ENCODE assay signal across 22 cellular contexts in the genomic region with DNA sequence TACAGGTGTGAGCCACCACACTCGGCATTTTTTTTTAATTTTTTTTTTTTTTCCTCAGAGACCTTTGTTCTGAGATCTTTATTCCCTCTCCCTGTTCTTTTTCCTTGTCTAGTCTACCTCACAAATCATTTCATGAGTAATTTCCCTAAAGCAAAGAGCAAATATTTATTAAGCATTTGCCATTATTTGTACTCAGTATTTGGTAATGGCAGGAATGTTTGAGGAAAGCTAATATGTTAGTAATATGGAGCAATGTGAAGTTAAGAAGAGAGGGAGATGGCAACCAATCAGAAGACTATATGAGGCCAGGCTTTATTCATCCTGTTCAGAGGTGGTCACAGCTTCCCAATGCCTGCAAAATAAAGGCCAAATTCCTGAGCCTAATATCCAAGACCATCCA. TPM values are rescaled to one million over a fixed set of nuclear protein-coding genes. Genes with fewer than 3 reads are reported as not detected.
DNase-seq lines count a peak whose midpoint lies in the region; ATAC-seq, FAIRE-seq and TF ChIP-seq lines count a peak whose summit lies in the region.
"Had no signal": no experiment of that assay in that cellular context is flagged by ENCODE, and none has a peak within 500 bp of the region (broad histone marks: within the 10 kb centered on the region; RNA-seq: fewer than 3 reads in every experiment).

No MANE protein-coding gene starts in this region.

- intact Hi-C loops in PC-3 (cut with micrococcal nuclease) (no loop called here), HepG2 (cut with micrococcal nuclease; ENCODE audit: unreplicated experiment) (no loop called here), heart left ventricle (cut with DNase I) (no loop called here), Calu3 (cut with micrococcal nuclease; ENCODE audit: unreplicated experiment) (no loop called here)

- no peaks in the 10 kb centered on the region for H3K27me3 Mint-ChIP-seq in central memory CD8-positive, alpha-beta T cell
- H3K27me3 Mint-ChIP-seq in Calu3 (ENCODE audit: unreplicated experiment): no peaks in the 10 kb centered on the region
- H3K27me3 Mint-ChIP-seq: CD4-positive, CD25-positive, alpha-beta regulatory T cell; CD8-positive, alpha-beta memory T cell; IgD-negative memory B cell had no signal

- WGBS in HepG2 (ENCODE audit: low lambda C conversion rate): 60% methylated on average over 1 of the region's 1 CpG
- 91 to 100% (median 97%) methylated on average over 1 of the region's 1 CpG for WGBS in heart left ventricle, 4 donors

- peaks cover 6% of the 10 kb centered on the region for H3K36me3 Mint-ChIP-seq in central memory CD8-positive, alpha-beta T cell (ENCODE audit: insufficient read depth)
- H3K36me3 Mint-ChIP-seq in Calu3 (ENCODE audit: insufficient read depth, unreplicated experiment): no peaks in the 10 kb centered on the region

- DNase-seq in PC-3 (peak; percentile 86), HepG2 (ENCODE audit: low spot score) (peak; percentile 63), heart left ventricle (no peak), Calu3 (no peak)
- no peak for DNase-seq in central memory CD8-positive, alpha-beta T cell (ENCODE audit: low spot score in 2 of 2)
- DNase-seq: ACHN; BE2C; C1 segment of cervical spinal cord; CD4-positive, CD25-positive, alpha-beta regulatory T cell; CD8-positive, alpha-beta memory T cell; COR-L47; DMS153; DND-41; EL; KG1 had no signal

- H2AFZ ChIP-seq in PC-3 (ENCODE audit: low read length) (no peak overlapping the region), HepG2 (ENCODE audit: low read length) (no peak overlapping the region)

- H3K4me1 ChIP-seq in PC-3 (ENCODE audit: insufficient read depth, low read length) (peaks cover 8% of the 10 kb centered on the region; the same call in 1 of the 2 replicates), HepG2 (ENCODE audit: insufficient read depth, low read length) (no peaks in the 10 kb centered on the region), heart left ventricle (no peaks in the 10 kb centered on the region)
- H3K4me1 ChIP-seq: BE2C, HAP-1 had no signal

- no peak overlapping the region for H3K4me3 ChIP-seq in PC-3 (ENCODE audit: low read length)
- no peak overlapping the region for H3K4me3 ChIP-seq in HepG2 (replicated peaks in 1 of 3; ENCODE audit: insufficient read depth in 1 of 3, low read depth in 2 of 3, low read length in 3 of 3)
- no peak overlapping the region for H3K4me3 ChIP-seq in heart left ventricle
- H3K4me3 ChIP-seq: GM12878, HAP-1 had no signal

- no peaks in the 10 kb centered on the region for H3K79me2 ChIP-seq in PC-3 (ENCODE audit: low read length)
- no peaks in the 10 kb centered on the region for H3K79me2 ChIP-seq in HepG2 (ENCODE audit: insufficient read depth, low read length)

- TF ChIP-seq CTCF in 22Rv1 (IDR thresholded peaks at IDR 0.05) (no peak), PC-3 (conservative IDR thresholded peaks at IDR 0.05; ENCODE audit: low read depth, low read length) (no peak), HepG2 (CRISPR knock-in tag; IDR thresholded peaks at IDR 0.05) (no peak), heart left ventricle (IDR thresholded peaks at IDR 0.05) (no peak), Calu3 (IDR thresholded peaks at IDR 0.05; ENCODE audit: unreplicated experiment) (no peak)

- ATAC-seq in PC-3 (peak; percentile 89), HepG2 (peak; percentile 44), heart left ventricle (no peak), HG02885 (IDR thresholded peaks at IDR 0.05; ENCODE audit: poor library complexity, unreplicated experiment) (no peak), GM19324 (IDR thresholded peaks at IDR 0.05; ENCODE audit: low FRiP score, unreplicated experiment) (no peak)
- no peak for ATAC-seq in central memory CD8-positive, alpha-beta T cell (replicated peaks; ENCODE audit: extremely low read depth, poor library complexity, severe bottlenecking)
- ATAC-seq: GM12878 had no signal

- no peak for TF ChIP-seq RAD21 in HepG2 (CRISPR knock-in tag; IDR thresholded peaks at IDR 0.05)

- H3K27ac Mint-ChIP-seq in central memory CD8-positive, alpha-beta T cell (ENCODE audit: low read depth): peak overlapping the region; percentile 35
- no peak overlapping the region for H3K27ac Mint-ChIP-seq in Calu3 (ENCODE audit: unreplicated experiment)

- H3K4me3 Mint-ChIP-seq in central memory CD8-positive, alpha-beta T cell: no peak overlapping the region
- no peak overlapping the region for H3K4me3 Mint-ChIP-seq in Calu3 (ENCODE audit: low read depth, unreplicated experiment)
- H3K4me3 Mint-ChIP-seq: CD4-positive, CD25-positive, alpha-beta regulatory T cell; CD8-positive, alpha-beta memory T cell; IgD-negative memory B cell had no signal

- no peak for TF ChIP-seq EP300 in HepG2 (IDR thresholded peaks at IDR 0.05; ENCODE audit: low read depth in 2 of 2, low read length in 2 of 2)
- TF ChIP-seq EP300 in HepG2 (CRISPR knock-in tag; IDR thresholded peaks at IDR 0.05; ENCODE audit: borderline replicate concordance): no peak

- H3K27ac ChIP-seq in 22Rv1 (peak overlapping the region; percentile 53), PC-3 (ENCODE audit: low read length) (peak overlapping the region; percentile 49), HepG2 (ENCODE audit: extremely low read length, insufficient read depth, low read length) (no peak overlapping the region), heart left ventricle (no peak overlapping the region)

- H3K4me2 ChIP-seq in PC-3 (ENCODE audit: low read length) (no peak overlapping the region), HepG2 (ENCODE audit: low read depth, low read length) (no peak overlapping the region)

- H3K27me3 ChIP-seq in PC-3 (ENCODE audit: low read length) (no peaks in the 10 kb centered on the region), HepG2 (ENCODE audit: control insufficient read depth in 1 of 2, insufficient read depth in 2 of 2, low read length in 2 of 2) (no peaks in the 10 kb centered on the region), heart left ventricle (no peaks in the 10 kb centered on the region)
- H3K27me3 ChIP-seq: BE2C had no signal

- H3K36me3 ChIP-seq in PC-3 (ENCODE audit: low read depth, low read length) (peaks cover 6% of the 10 kb centered on the region; the same call in 1 of the 2 replicates), HepG2 (replicated peaks in 1 of 2; ENCODE audit: control insufficient read depth in 1 of 2, insufficient read depth in 2 of 2, low read length in 2 of 2) (peaks cover 9 to 20% of the 10 kb centered on the region in 2 experiments; a peak in 3 of 5 replicates), heart left ventricle (peaks cover 0 to 24% (median 7%) of the 10 kb centered on the region in 9 donors)
- H3K36me3 ChIP-seq: BE2C had no signal

- in situ Hi-C loops in HepG2 (cut with HindIII; ENCODE audit: extremely low pct_ligation_motif_present, low pct_unique_long_range_greater_than_20kb): no loop called here

- H3F3A ChIP-seq in PC-3 (ENCODE audit: low read length, unreplicated experiment): peaks cover 5% of the 10 kb centered on the region

- TF ChIP-seq POLR2A in HepG2 (IDR thresholded peaks at IDR 0.05; ENCODE audit: insufficient read depth in 1 of 2, low read depth in 2 of 2, low read length in 2 of 2) (no peak), heart left ventricle (IDR thresholded peaks at IDR 0.05) (no peak)

- H4K20me1 ChIP-seq in PC-3 (ENCODE audit: low read length) (no peaks in the 10 kb centered on the region), HepG2 (ENCODE audit: insufficient read depth, low read length) (no peaks in the 10 kb centered on the region)

- H3K9me3 ChIP-seq in PC-3 (ENCODE audit: low read length) (no peaks in the 10 kb centered on the region), HepG2 (ENCODE audit: low read length) (no peaks in the 10 kb centered on the region), heart left ventricle (no peaks in the 10 kb centered on the region)
- H3K9me3 ChIP-seq: BE2C, HAP-1 had no signal

- no peak for FAIRE-seq in HepG2 (lab: Jason Lieb, UNC)
- FAIRE-seq: GM12878, HTR-8/SVneo had no signal

- no peaks in the 10 kb centered on the region for H3K9me3 Mint-ChIP-seq in central memory CD8-positive, alpha-beta T cell
- H3K9me3 Mint-ChIP-seq in Calu3 (ENCODE audit: low read depth, unreplicated experiment): no peaks in the 10 kb centered on the region
- H3K9me3 Mint-ChIP-seq: CD4-positive, CD25-positive, alpha-beta regulatory T cell; CD8-positive, alpha-beta memory T cell; IgD-negative memory B cell had no signal

- H3K4me1 Mint-ChIP-seq in central memory CD8-positive, alpha-beta T cell: no peaks in the 10 kb centered on the region
- no peaks in the 10 kb centered on the region for H3K4me1 Mint-ChIP-seq in Calu3 (ENCODE audit: low read depth, unreplicated experiment)
- H3K4me1 Mint-ChIP-seq: CD4-positive, CD25-positive, alpha-beta regulatory T cell; CD8-positive, alpha-beta memory T cell had no signal

- no peaks in the 10 kb centered on the region for H3K9me2 ChIP-seq in PC-3 (replicated peaks; ENCODE audit: low read length)

- POLR2A ChIA-PET in PC-3 (lab: Charles Lee; ENCODE audit: unreplicated experiment) (no interaction called here), HepG2 (lab: Yijun Ruan, JAX) (interaction anchor here (1.1 to 5.1 kb wide), 9 partner anchors 9 to 53 kb away, joined by 4 to 23 read pairs (median 10); a partner anchor contains a TSS)

- CTCF ChIA-PET in PC-3 (lab: Charles Lee) (no interaction called here), HepG2 (lab: Yijun Ruan, JAX; ENCODE audit: low intra/inter-chr PET ratio, low total read pairs) (no interaction called here), Calu3 (lab: Charles Lee) (interaction anchor here (0.6 kb wide), 2 partner anchors 16 to 79 kb away, joined by 3 to 5 read pairs; no protein-coding TSS in a partner anchor)

- BruUV-seq in PC-3 (replicated peaks; lab: Mats Ljungman, UMichigan) (no TSS peak), HepG2 (replicated peaks; lab: Mats Ljungman, UMichigan) (no TSS peak), Calu3 (replicated peaks; lab: Mats Ljungman, UMichigan) (no TSS peak)

- H3K9ac ChIP-seq in PC-3 (ENCODE audit: low read length) (no peak overlapping the region), HepG2 (ENCODE audit: insufficient read depth, low read depth, low read length) (no peak overlapping the region)

RNA-seq across cellular contexts. Expression of a gene that starts 13.3 kb away (rescaled TPM):
- total RNA-seq in PC-3 (2014; rRNA removed) (not detected in 2 replicates), HepG2 (2016; rRNA removed; fragmentation: Illumina TruSeq; extraction: Trizol) (216 and 292 TPM in 2 replicates), heart left ventricle (10 to 100 TPM in 8 of 9 donors, 1 to 10 TPM in 1; 9.7 to 15.0 (median 11.5) TPM), Calu3 (2022) (49.9 and 58.0 TPM in 2 replicates)
- 661 and 704 TPM in 2 replicates for total RNA-seq in HepG2 (2016; cell fraction: cytosol; rRNA removed; fragmentation: Illumina TruSeq; extraction: Trizol; ENCODE audit: low read depth)
- 238 and 290 TPM in 2 replicates for total RNA-seq in HepG2 (2016; cell fraction: insoluble cytoplasmic fraction; rRNA removed; fragmentation: Illumina TruSeq; extraction: Trizol)
- total RNA-seq in HepG2 (2016; cell fraction: membrane; rRNA removed; fragmentation: Illumina TruSeq; extraction: Trizol): 633 and 641 TPM in 2 replicates
- total RNA-seq in HepG2 (2016; cell fraction: nucleus; rRNA removed; fragmentation: Illumina TruSeq; extraction: Trizol): 133 and 151 TPM in 2 replicates
- polyA plus RNA-seq in HepG2 (2011; rRNA removed) (159 and 193 TPM in 2 replicates), heart left ventricle (10 to 100 TPM in 1 of 2 donors, 1 to 10 TPM in 1; 9.1 to 18.7 TPM)
- 149 and 152 TPM in 2 replicates for polyA plus RNA-seq in HepG2 (2011; cell fraction: cytosol; rRNA removed)
- 166 and 206 TPM in 2 replicates for polyA plus RNA-seq in HepG2 (2011; cell fraction: nucleus; rRNA removed)
- polyA plus RNA-seq in HepG2 (2012): 145 and 146 TPM in 2 replicates
- 677 and 732 TPM in 2 replicates for polyA plus RNA-seq in HepG2 (2016; cell fraction: cytosol; fragmentation: Illumina TruSeq; extraction: Trizol; ENCODE audit: low read depth)
- 223 and 226 TPM in 2 replicates for polyA plus RNA-seq in HepG2 (2016; cell fraction: insoluble cytoplasmic fraction; fragmentation: Illumina TruSeq; extraction: Trizol; ENCODE audit: low read depth)
- 572 and 580 TPM in 2 replicates for polyA plus RNA-seq in HepG2 (2016; cell fraction: membrane; fragmentation: Illumina TruSeq; extraction: Trizol; ENCODE audit: low read depth)
- 273 and 282 TPM in 2 replicates for polyA plus RNA-seq in HepG2 (2016; cell fraction: nucleus; fragmentation: Illumina TruSeq; extraction: Trizol; ENCODE audit: insufficient read depth, low read depth)
- polyA minus RNA-seq in HepG2 (2011; rRNA and poly(A)+ RNA removed; ENCODE audit: low replicate concordance): 85.8 and 95.1 TPM in 2 replicates
- 30.3 and 32.7 TPM in 2 replicates for polyA minus RNA-seq in HepG2 (2011; cell fraction: cytosol; rRNA and poly(A)+ RNA removed)
- polyA minus RNA-seq in HepG2 (2011; cell fraction: nucleus; rRNA and poly(A)+ RNA removed): 68.9 and 72.5 TPM in 2 replicates

RNA-seq across cellular contexts. Expression of a gene that starts 40.9 kb away (rescaled TPM):
- 2,112 and 2,970 TPM in 2 replicates for total RNA-seq in PC-3 (2014; rRNA removed)
- 2,066 and 2,598 TPM in 2 replicates for total RNA-seq in HepG2 (2016; rRNA removed; fragmentation: Illumina TruSeq; extraction: Trizol)
- 1,884 and 2,042 TPM in 2 replicates for total RNA-seq in HepG2 (2016; cell fraction: cytosol; rRNA removed; fragmentation: Illumina TruSeq; extraction: Trizol; ENCODE audit: low read depth)
- total RNA-seq in HepG2 (2016; cell fraction: insoluble cytoplasmic fraction; rRNA removed; fragmentation: Illumina TruSeq; extraction: Trizol): 2,199 and 2,677 TPM in 2 replicates
- total RNA-seq in HepG2 (2016; cell fraction: membrane; rRNA removed; fragmentation: Illumina TruSeq; extraction: Trizol): 1,573 and 1,587 TPM in 2 replicates
- 582 and 612 TPM in 2 replicates for total RNA-seq in HepG2 (2016; cell fraction: nucleus; rRNA removed; fragmentation: Illumina TruSeq; extraction: Trizol)
- 1,130 and 1,263 TPM in 2 replicates for polyA plus RNA-seq in HepG2 (2011; rRNA removed)
- 1,588 and 1,623 TPM in 2 replicates for polyA plus RNA-seq in HepG2 (2011; cell fraction: cytosol; rRNA removed)
- 397 and 543 TPM in 2 replicates for polyA plus RNA-seq in HepG2 (2011; cell fraction: nucleus; rRNA removed)
- polyA plus RNA-seq in HepG2 (2012): 1,977 and 2,062 TPM in 2 replicates
- polyA plus RNA-seq in HepG2 (2016; cell fraction: cytosol; fragmentation: Illumina TruSeq; extraction: Trizol; ENCODE audit: low read depth): 1,937 and 2,024 TPM in 2 replicates
- 1,705 and 1,710 TPM in 2 replicates for polyA plus RNA-seq in HepG2 (2016; cell fraction: insoluble cytoplasmic fraction; fragmentation: Illumina TruSeq; extraction: Trizol; ENCODE audit: low read depth)
- polyA plus RNA-seq in HepG2 (2016; cell fraction: membrane; fragmentation: Illumina TruSeq; extraction: Trizol; ENCODE audit: low read depth): 1,088 and 1,107 TPM in 2 replicates
- polyA plus RNA-seq in HepG2 (2016; cell fraction: nucleus; fragmentation: Illumina TruSeq; extraction: Trizol; ENCODE audit: insufficient read depth, low read depth): 679 and 692 TPM in 2 replicates
- polyA minus RNA-seq in HepG2 (2011; rRNA and poly(A)+ RNA removed; ENCODE audit: low replicate concordance): 1,440 and 2,606 TPM in 2 replicates
- polyA minus RNA-seq in HepG2 (2011; cell fraction: cytosol; rRNA and poly(A)+ RNA removed): 681 and 793 TPM in 2 replicates
- polyA minus RNA-seq in HepG2 (2011; cell fraction: nucleus; rRNA and poly(A)+ RNA removed): 194 and 303 TPM in 2 replicates
- 1,000 to 10,000 TPM in 8 of 9 donors, 100 to 1,000 TPM in 1; 665 to 2,180 (median 1,547) TPM for total RNA-seq in heart left ventricle
- polyA plus RNA-seq in heart left ventricle: 1,000 to 10,000 TPM in 1 of 2 donors, 100 to 1,000 TPM in 1; 932 to 1,006 TPM
- total RNA-seq in Calu3 (2022): 973 and 1,004 TPM in 2 replicates

Comparison
In these comparisons a context has a peak if more than half of its experiments do, and no peak if none do; other contexts are left out.
1. H3K27ac ChIP-seq: peak in 22Rv1 (single experiment) and PC-3 (single experiment); none in HepG2 (single experiment) and heart left ventricle (0 of 12).
2. ATAC-seq: peak in PC-3 (single experiment) and HepG2 (single experiment); none in central memory CD8-positive, alpha-beta T cell (single experiment), heart left ventricle (0 of 4), HG02885 (single experiment) and GM19324 (single experiment).
3. DNase-seq: peak in PC-3 (single experiment) and HepG2 (single experiment); none in central memory CD8-positive, alpha-beta T cell (0 of 2), heart left ventricle (0 of 5) and Calu3 (single experiment).
4. RNA of a gene that starts 13.3 kb away (total RNA-seq): 133 to 704 TPM in HepG2, 49.9 to 58.0 TPM in Calu3 and 9.7 to 15.0 TPM in heart left ventricle; not detected in PC-3; every median in the first group is over 10 times any median in the second.